8 cellular contexts compared by ENCODE assay signal in genomic region chr17:57783338-57783742, GRCh38. TPM values are rescaled to one million over a fixed set of nuclear protein-coding genes. Genes with fewer than 3 reads are reported as not detected.
DNase-seq lines count a peak whose midpoint lies in the region; ATAC-seq and TF ChIP-seq lines count a peak whose summit lies in the region.

No MANE protein-coding gene starts in this region.

- TF ChIP-seq CTCF in IMR-90 (conservative IDR thresholded peaks at IDR 0.05; ENCODE audit: low read depth, low read length) (peak; percentile 61), PC-3 (conservative IDR thresholded peaks at IDR 0.05; ENCODE audit: low read depth, low read length) (peak; percentile 98), fibroblast of lung (conservative IDR thresholded peaks at IDR 0.05 in 1 of 2, IDR thresholded peaks at IDR 0.05 in 1 of 2; ENCODE audit: low read depth in 1 of 2, low read length in 2 of 2) (peak; percentile 33 to 73), neural crest cell (conservative IDR thresholded peaks at IDR 0.05) (peak; percentile 94)

- no peak overlapping the region for H2AK5ac ChIP-seq in IMR-90 (ENCODE audit: low read depth, low read length)

- H2BK5ac ChIP-seq in IMR-90 (ENCODE audit: low read depth, low read length, poor library complexity, severe bottlenecking) = no peak overlapping the region

- no peaks in the 10 kb centered on the region for H3K36me3 Mint-ChIP-seq in CD8-positive, alpha-beta memory T cell
- no peaks in the 10 kb centered on the region for H3K36me3 Mint-ChIP-seq in neural crest cell (ENCODE audit: low read depth)

- H3K27me3 ChIP-seq in CD8-positive, alpha-beta memory T cell (ENCODE audit: insufficient read depth, low read length, poor library complexity, severe bottlenecking) = peaks cover 6% of the 10 kb centered on the region
- H3K27me3 ChIP-seq in IMR-90 (ENCODE audit: control insufficient read depth, insufficient read depth, low read length) (peaks cover 46% of the 10 kb centered on the region), PC-3 (ENCODE audit: low read length) (peaks cover 45% of the 10 kb centered on the region), fibroblast of lung (ENCODE audit: control insufficient read depth, insufficient read depth, low read length) (no peaks in the 10 kb centered on the region)

- CTCF ChIA-PET in CD8-positive, alpha-beta memory T cell (lab: Charles Lee) = interaction anchor here (0.9 to 3.2 kb wide), 15 partner anchors 8 to 647 kb away, joined by 3 to 9 read pairs (median 4); no protein-coding TSS in a partner anchor
- CTCF ChIA-PET in IMR-90 (lab: Yijun Ruan, JAX) (interaction anchor here (0.5 to 1.5 kb wide), 15 partner anchors 9 to 654 kb away, joined by 3 to 6 read pairs (median 4); no protein-coding TSS in a partner anchor), PC-3 (lab: Charles Lee) (interaction anchor here (0.7 to 2.0 kb wide), 8 partner anchors 17 to 1680 kb away, joined by 3 to 10 read pairs (median 4); partner anchors contain the start of gene DYNLL2)

- intact Hi-C loops in IMR-90 (cut with micrococcal nuclease) = no loop called here
- intact Hi-C loops in PC-3 (cut with micrococcal nuclease) = no loop called here

- H3K27me3 Mint-ChIP-seq in CD8-positive, alpha-beta memory T cell = peaks cover 12 to 40% of the 10 kb centered on the region in 2 donors
- peaks cover 2% of the 10 kb centered on the region for H3K27me3 Mint-ChIP-seq in neural crest cell (ENCODE audit: low read depth)

- H4K91ac ChIP-seq in IMR-90 (ENCODE audit: insufficient read depth, low read depth, low read length) = no peak overlapping the region

- no peaks in the 10 kb centered on the region for H3K9me1 ChIP-seq in IMR-90 (ENCODE audit: insufficient read depth, low read length)

- H4K8ac ChIP-seq in IMR-90 (ENCODE audit: low read depth in 2 of 2, low read length in 2 of 2) = no peak overlapping the region

- no peaks in the 10 kb centered on the region for H3K9me2 ChIP-seq in PC-3 (replicated peaks; ENCODE audit: low read length)

- peaks cover 8% of the 10 kb centered on the region for H3K4me1 ChIP-seq in CD8-positive, alpha-beta memory T cell (ENCODE audit: insufficient read depth, low read length)
- H3K4me1 ChIP-seq in IMR-90 (ENCODE audit: control insufficient read depth, insufficient read depth, low read length) = peaks cover 2% of the 10 kb centered on the region; the same call in 1 of the 2 replicates
- H3K4me1 ChIP-seq in PC-3 (ENCODE audit: insufficient read depth, low read length) = no peaks in the 10 kb centered on the region
- no peaks in the 10 kb centered on the region for H3K4me1 ChIP-seq in fibroblast of lung (ENCODE audit: control insufficient read depth, extremely low read depth, insufficient read depth, low read length)

- H3K18ac ChIP-seq in IMR-90 (ENCODE audit: low read depth, low read length) = no peak overlapping the region

- H3K9ac ChIP-seq in IMR-90 (ENCODE audit: low read depth, low read length) (no peak overlapping the region), PC-3 (ENCODE audit: low read length) (no peak overlapping the region), fibroblast of lung (ENCODE audit: insufficient read depth, low read length) (no peak overlapping the region)

- no peak overlapping the region for H3K23ac ChIP-seq in IMR-90 (ENCODE audit: low read depth, low read length)

- H3K27ac ChIP-seq in CD8-positive, alpha-beta memory T cell (ENCODE audit: low read depth, low read length) = no peak overlapping the region
- H3K27ac ChIP-seq in IMR-90 (ENCODE audit: insufficient read depth, low read length) (no peak overlapping the region), PC-3 (ENCODE audit: low read length) (no peak overlapping the region), fibroblast of lung (ENCODE audit: insufficient read depth, low read length) (no peak overlapping the region), substantia nigra (ENCODE audit: low read depth, low read length, poor library complexity, severe bottlenecking) (peak overlapping the region; percentile 33)

- H4K5ac ChIP-seq in IMR-90 (ENCODE audit: low read depth, low read length) = no peak overlapping the region

- H3K56ac ChIP-seq in IMR-90 (ENCODE audit: extremely low read depth, insufficient read depth, low read length) = no peak overlapping the region

- H3K79me2 ChIP-seq in PC-3 (ENCODE audit: low read length) = no peaks in the 10 kb centered on the region
- H3K79me2 ChIP-seq in fibroblast of lung (ENCODE audit: control insufficient read depth, insufficient read depth, low read length) = no peaks in the 10 kb centered on the region

- no peak overlapping the region for H3K4me3 ChIP-seq in CD8-positive, alpha-beta memory T cell (ENCODE audit: low read length)
- H3K4me3 ChIP-seq in IMR-90 (ENCODE audit: insufficient read depth, low read depth, low read length) (no peak overlapping the region), PC-3 (ENCODE audit: low read length) (no peak overlapping the region), fibroblast of lung (replicated peaks in 1 of 4; ENCODE audit: control extremely low read depth in 1 of 4, insufficient read depth in 1 of 4, low read depth in 3 of 4, low read length in 4 of 4) (no peak overlapping the region)

- no peaks in the 10 kb centered on the region for H3K9me3 ChIP-seq in CD8-positive, alpha-beta memory T cell (ENCODE audit: low read length)
- H3K9me3 ChIP-seq in IMR-90 (ENCODE audit: control insufficient read depth, insufficient read depth, low read length) (no peaks in the 10 kb centered on the region), PC-3 (ENCODE audit: low read length) (no peaks in the 10 kb centered on the region), fibroblast of lung (ENCODE audit: control insufficient read depth, insufficient read depth, low read depth, low read length) (no peaks in the 10 kb centered on the region)

- no peak overlapping the region for H2BK20ac ChIP-seq in IMR-90 (ENCODE audit: low read depth, low read length)

- no peak overlapping the region for H2AK9ac ChIP-seq in IMR-90 (replicated peaks; ENCODE audit: low read depth, low read length, poor library complexity)

- in situ Hi-C loops in IMR-90 (cut with MboI; ENCODE audit: low sequenced_read_pairs) = no loop called here

- no peaks in the 10 kb centered on the region for H3K9me3 Mint-ChIP-seq in CD8-positive, alpha-beta memory T cell
- H3K9me3 Mint-ChIP-seq in neural crest cell = no peaks in the 10 kb centered on the region

- TF ChIP-seq RAD21 in IMR-90 (IDR thresholded peaks at IDR 0.05; ENCODE audit: low read length) = peak; percentile 54

- ATAC-seq in IMR-90 (ENCODE audit: low read depth) (peak; percentile 75), PC-3 (peak; percentile 90)

- no peak overlapping the region for H3K4ac ChIP-seq in IMR-90 (ENCODE audit: low read depth, low read length)

- DNase-seq in CD8-positive, alpha-beta memory T cell = peak; percentile 56 to 74 (median 63)
- DNase-seq in IMR-90 (peak; percentile 5), PC-3 (peak; percentile 79), activated T-cell treated with anti-CD3 and anti-CD28 coated beads for 48 hours (ENCODE audit: low read depth) (peak; percentile 80), fibroblast of lung (ENCODE audit: low read depth in 2 of 2) (peak; percentile 22), neural crest cell (ENCODE audit: low read depth, low spot score) (peak; percentile 97), substantia nigra (lab: John Stamatoyannopoulos, UW) (peak in 47 of 49 donors; percentile 9 to 83 (median 58)), epidermal melanocyte (ENCODE audit: insufficient read length, low spot score) (no peak)

- H4K20me1 ChIP-seq in IMR-90 (ENCODE audit: insufficient read depth, low read length) (no peaks in the 10 kb centered on the region), PC-3 (ENCODE audit: low read length) (no peaks in the 10 kb centered on the region), fibroblast of lung (ENCODE audit: control insufficient read depth, extremely low read depth, insufficient read depth, low read length) (no peaks in the 10 kb centered on the region)

- no peak overlapping the region; the same call in 1 of the 2 replicates for H3K4me2 ChIP-seq in IMR-90 (ENCODE audit: low read depth, low read length)
- H3K4me2 ChIP-seq in PC-3 (ENCODE audit: low read length) = peak overlapping the region; percentile 63
- peak overlapping the region; percentile 27 for H3K4me2 ChIP-seq in fibroblast of lung (ENCODE audit: extremely low read depth, insufficient read depth, low read length)

- no peak for TF ChIP-seq POLR2A in IMR-90 (IDR thresholded peaks at IDR 0.05; ENCODE audit: low read depth, low read length)

- WGBS in IMR-90 (ENCODE audit: extremely low coverage in 2 of 2, insufficient read length in 1 of 2), 2 experiments = 0% methylated on average over 12 of the region's 25 CpGs; no CpG with 5 or more reads in 1 of the 2 experiments

- no peaks in the 10 kb centered on the region for H3F3A ChIP-seq in PC-3 (ENCODE audit: low read length, unreplicated experiment)

- no peaks in the 10 kb centered on the region for H3K79me1 ChIP-seq in IMR-90 (ENCODE audit: low read depth in 1 of 2, low read length in 2 of 2)

- H2BK120ac ChIP-seq in IMR-90 (ENCODE audit: low read depth, low read length) = no peak overlapping the region

- dilution Hi-C loops in IMR-90 (cut with HindIII; ENCODE audit: low sequenced_read_pairs, unreplicated experiment) = no loop called here

- no peaks in the 10 kb centered on the region for H3K36me3 ChIP-seq in CD8-positive, alpha-beta memory T cell (ENCODE audit: insufficient read depth, low read length)
- H3K36me3 ChIP-seq in IMR-90 (ENCODE audit: control insufficient read depth, insufficient read depth, low read length) = no peaks in the 10 kb centered on the region
- no peaks in the 10 kb centered on the region for H3K36me3 ChIP-seq in PC-3 (ENCODE audit: low read depth, low read length)
- H3K36me3 ChIP-seq in fibroblast of lung (ENCODE audit: control insufficient read depth, insufficient read depth, low read length) = no peaks in the 10 kb centered on the region

- POLR2A ChIA-PET in CD8-positive, alpha-beta memory T cell (lab: Charles Lee) = no interaction called here
- POLR2A ChIA-PET in IMR-90 (lab: Charles Lee; ENCODE audit: unreplicated experiment) (interaction anchor here (0.6 kb wide), 2 partner anchors 219 to 497 kb away, joined by 3 to 5 read pairs; no protein-coding TSS in a partner anchor), PC-3 (lab: Charles Lee; ENCODE audit: unreplicated experiment) (interaction anchor here (0.5 kb wide), 1 partner anchor 224 kb away, joined by 6 read pairs; no protein-coding TSS in a partner anchor)

- peak overlapping the region; percentile 71 for H2AFZ ChIP-seq in IMR-90 (replicated peaks; ENCODE audit: low read length, poor library complexity)
- peak overlapping the region; percentile 42; the same call in 1 of the 2 replicates for H2AFZ ChIP-seq in PC-3 (ENCODE audit: low read length)
- H2AFZ ChIP-seq in fibroblast of lung (ENCODE audit: low read length) = no peak overlapping the region

- BruUV-seq in IMR-90 (replicated peaks; lab: Mats Ljungman, UMichigan) = no TSS peak
- BruUV-seq in PC-3 (replicated peaks; lab: Mats Ljungman, UMichigan) = no TSS peak

- no peak overlapping the region for H2BK15ac ChIP-seq in IMR-90 (ENCODE audit: low read depth, low read length)

- H3K4me1 Mint-ChIP-seq in CD8-positive, alpha-beta memory T cell = peaks cover 0 to 2% (median 0%) of the 10 kb centered on the region in 3 donors
- peaks cover 21% of the 10 kb centered on the region for H3K4me1 Mint-ChIP-seq in neural crest cell

- no peak overlapping the region for H3K14ac ChIP-seq in IMR-90 (replicated peaks; ENCODE audit: low read depth, low read length)

- no peak overlapping the region for H3K27ac Mint-ChIP-seq in CD8-positive, alpha-beta memory T cell
- no peak overlapping the region for H3K27ac Mint-ChIP-seq in neural crest cell (ENCODE audit: unreplicated experiment)

- H3K4me3 Mint-ChIP-seq in CD8-positive, alpha-beta memory T cell = no peak overlapping the region
- no peak overlapping the region for H3K4me3 Mint-ChIP-seq in neural crest cell

RNA-seq across cellular contexts. Expression of gene CCDC182, which starts 38.2 kb away (rescaled TPM):
- not detected for total RNA-seq in CD8-positive, alpha-beta memory T cell
- not detected for polyA plus RNA-seq in CD8-positive, alpha-beta memory T cell
- total RNA-seq in IMR-90 (2012; rRNA removed) (not detected in 2 replicates), PC-3 (2014; rRNA removed) (not detected in 2 replicates), fibroblast of lung (not detected in 2 replicates), neural crest cell (not detected in 2 replicates)
- polyA plus RNA-seq in IMR-90 (2012; rRNA removed) (not detected in 2 replicates), fibroblast of lung (not detected in 2 replicates)
- not detected in 2 replicates for polyA plus RNA-seq in IMR-90 (2012; cell fraction: cytosol; rRNA removed)
- polyA plus RNA-seq in IMR-90 (2012; cell fraction: nucleus; rRNA removed; ENCODE audit: low replicate concordance) = not detected in 2 replicates
- polyA plus RNA-seq in fibroblast of lung (2012) = not detected in 2 replicates
- not detected in 2 replicates for polyA minus RNA-seq in fibroblast of lung (ENCODE audit: low replicate concordance)
